ENCODE assay signal across 26 cellular contexts in the genomic region with DNA sequence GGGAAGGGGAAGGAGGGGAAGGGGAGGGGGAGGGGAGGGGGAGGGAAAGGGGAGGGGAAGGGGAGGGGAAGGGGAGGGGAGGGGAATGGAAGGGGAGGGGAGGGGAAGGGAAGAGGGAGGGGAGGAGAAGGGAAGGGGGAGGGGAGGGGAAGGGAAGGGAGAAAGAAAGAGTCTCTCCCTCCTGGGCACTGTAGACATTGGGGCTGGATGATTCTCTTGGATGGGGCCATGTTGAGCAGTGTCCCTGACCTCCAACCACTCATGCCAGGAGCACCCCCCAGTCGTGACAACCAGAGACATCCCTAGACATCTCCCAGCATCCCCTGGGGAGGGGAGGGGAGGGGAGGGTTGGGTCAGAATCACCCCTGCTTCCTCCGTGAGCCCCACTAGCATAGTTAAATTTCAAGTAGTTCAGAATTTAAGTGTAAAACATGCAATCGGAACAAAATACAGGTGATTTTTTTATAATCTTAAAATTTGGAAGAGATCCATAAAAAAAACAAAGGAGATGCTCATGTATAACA.
"Had no signal": no experiment of that assay in that cellular context is flagged by ENCODE, and none has a peak within 500 bp of the region (broad histone marks: within the 10 kb centered on the region; RNA-seq: fewer than 3 reads in every experiment).

No MANE protein-coding gene starts in this region.

- H3K36me3 ChIP-seq: heart left ventricle, sigmoid colon, tibial nerve had no signal

- H3K4me2 ChIP-seq: smooth muscle cell had no signal

- H3K27ac Mint-ChIP-seq: activated CD4-positive, alpha-beta T cell treated with anti-CD3 and anti-CD28 coated beads for 36 hours; activated naive CD8-positive, alpha-beta T cell treated with anti-CD3 and anti-CD28 coated beads, Interleukin-2, amount 10 ng/mL, durations not matched to agents 7 days and 5 days had no signal

- H3K27me3 Mint-ChIP-seq: activated B cell treated with CpG ODN at 0.5 μM for 24 hours, T-helper 17 cell had no signal

- H3K4me3 ChIP-seq: coronary artery, heart left ventricle, mucosa of descending colon, sigmoid colon, smooth muscle cell, tibial nerve had no signal

- H3K9me3 ChIP-seq: heart left ventricle, mucosa of descending colon, sigmoid colon, tibial nerve had no signal

- H3K27ac ChIP-seq: coronary artery, heart left ventricle had no signal

- ATAC-seq: activated CD4-positive, alpha-beta T cell treated with anti-CD3 and anti-CD28 coated beads for 36 hours; heart left ventricle; left colon; mucosa of descending colon; naive thymus-derived CD4-positive, alpha-beta T cell; T-helper 17 cell had no signal

- FAIRE-seq: bronchial epithelial cell, endometrium, islet of Langerhans had no signal

- H3K4me3 Mint-ChIP-seq: activated CD4-positive, alpha-beta T cell treated with anti-CD3 and anti-CD28 coated beads for 36 hours; activated naive CD8-positive, alpha-beta T cell treated with anti-CD3 and anti-CD28 coated beads, Interleukin-2, amount 10 ng/mL, durations not matched to agents 7 days and 5 days; neural crest cell; stimulated activated naive CD8-positive, alpha-beta T cell treated with anti-CD3 and anti-CD28 coated beads, Interleukin-15, Interleukin-2, amounts not matched to agents 100 ng/mL and 50 ng/mL, for 24 hours; T-helper 17 cell had no signal

- DNase-seq: activated B cell treated with CpG ODN at 0.5 μM for 24 hours; activated CD4-positive, alpha-beta T cell treated with anti-CD3 and anti-CD28 coated beads for 36 hours; activated CD4-positive, alpha-beta T cell treated with anti-CD3 and anti-CD28 coated beads, Interleukin-2, amount 50 U/mL, for 48 hours; activated naive CD4-positive, alpha-beta T cell treated with Interleukin-2 at 50 U/mL for 16 hours; activated naive CD8-positive, alpha-beta T cell treated with anti-CD3 and anti-CD28 coated beads, Interleukin-2, amount 10 ng/mL, durations not matched to agents 7 days and 5 days; activated T-cell treated with anti-CD3 and anti-CD28 coated beads, Interleukin-2, amount 50 U/mL, for 48 hours; amniotic stem cell; cerebellar nuclear complex; left colon; mesendoderm; mucosa of descending colon; naive thymus-derived CD4-positive, alpha-beta T cell; sigmoid colon; stimulated activated CD4-positive, alpha-beta T cell treated with anti-CD3 and anti-CD28 coated beads, Interleukin-15, amount 100 ng/mL, for 24 hours; stimulated activated CD4-positive, alpha-beta T cell treated with anti-CD3 and anti-CD28 coated beads, Interleukin-2, amount 100 ng/mL, for 48 hours; stimulated activated CD8-positive, alpha-beta memory T cell treated with anti-CD3 and anti-CD28 coated beads, Interleukin-4, amount 100 ng/mL, for 48 hours; T-helper 17 cell had no signal

- H3K36me3 Mint-ChIP-seq: activated naive CD8-positive, alpha-beta T cell treated with anti-CD3 and anti-CD28 coated beads, Interleukin-2, amount 10 ng/mL, durations not matched to agents 7 days and 5 days; naive thymus-derived CD4-positive, alpha-beta T cell had no signal

- H3K9me3 Mint-ChIP-seq: activated B cell treated with CpG ODN at 0.5 μM for 24 hours; activated naive CD8-positive, alpha-beta T cell treated with anti-CD3 and anti-CD28 coated beads, Interleukin-2, amount 10 ng/mL, durations not matched to agents 7 days and 5 days; neural crest cell; stimulated activated naive CD8-positive, alpha-beta T cell treated with anti-CD3 and anti-CD28 coated beads, Interleukin-15, Interleukin-2, amounts not matched to agents 100 ng/mL and 50 ng/mL, for 24 hours had no signal

- H3K27me3 ChIP-seq: sigmoid colon, tibial nerve had no signal
